Comparison of ENCODE assay signal across 8 cellular contexts in genomic region chr11:66317322-66317765, GRCh38. TPM values are rescaled to one million over a fixed set of nuclear protein-coding genes. Genes with fewer than 3 reads are reported as not detected.
A peak's percentile ranks its signal among the peaks of the same experiment; 100 is the strongest.
DNase-seq lines count a peak whose midpoint lies in the region; ATAC-seq, FAIRE-seq and TF ChIP-seq lines count a peak whose summit lies in the region.

No MANE protein-coding gene starts in this region.

- H3K4me3 ChIP-seq in GM12878 (no peak overlapping the region), uterus (peak overlapping the region; percentile 25 to 48)

- TF ChIP-seq CTCF in GM12878 (IDR thresholded peaks at IDR 0.05 in 2 of 3, conservative IDR thresholded peaks at IDR 0.05 in 1 of 3; ENCODE audit: control insufficient read depth in 2 of 3, extremely low read depth in 1 of 3, insufficient read depth in 1 of 3, low read depth in 3 of 3, low read length in 3 of 3) (no peak), uterus (IDR thresholded peaks at IDR 0.05) (no peak)

- H3K9me3 Mint-ChIP-seq in memory B cell = no peaks in the 10 kb centered on the region

- peak overlapping the region; percentile 34; the same call in 1 of the 2 replicates for H3K9ac ChIP-seq in GM12878 (ENCODE audit: control insufficient read depth, insufficient read depth, low read length)

- peaks cover 24% of the 10 kb centered on the region for H3K4me1 Mint-ChIP-seq in memory B cell

- CTCF ChIA-PET in GM12878 (lab: Yijun Ruan, JAX) = interaction anchor here (1.0 to 1.9 kb wide), 3 partner anchors 9 to 68 kb away, joined by 3 to 7 read pairs (median 6); partner anchors contain the start of gene YIF1A

- RAD21 ChIA-PET in GM12878 (lab: Charles Lee; ENCODE audit: unreplicated experiment) = interaction anchor here (0.6 to 0.8 kb wide), 2 partner anchors 69 to 244 kb away, joined by 3 to 5 read pairs; no protein-coding TSS in a partner anchor

- 6% methylated on average over 13 of the region's 14 CpGs for WGBS in GM12878 (ENCODE audit: insufficient coverage, insufficient replicate concordance, low lambda C conversion rate, missing lambda C conversion rate)

- H2AFZ ChIP-seq in GM12878 (ENCODE audit: control insufficient read depth, low read depth, low read length) = peak overlapping the region; percentile 73

- peak; percentile 83 for FAIRE-seq in GM12878 (lab: Jason Lieb, UNC)

- TF ChIP-seq POLR2A in GM12878 (IDR thresholded peaks at IDR 0.05; ENCODE audit: low read depth, low read length) (peak; percentile 42), uterus (IDR thresholded peaks at IDR 0.05) (no peak)

- H3K36me3 ChIP-seq in GM12878 (ENCODE audit: control insufficient read depth in 2 of 2, insufficient read depth in 2 of 2, low read length in 1 of 2) (no peaks in the 10 kb centered on the region), uterus (no peaks in the 10 kb centered on the region)

- H3K27me3 ChIP-seq in GM12878 (replicated peaks in 1 of 2; ENCODE audit: control insufficient read depth in 2 of 2, insufficient read depth in 2 of 2, low read length in 1 of 2) = no peaks in the 10 kb centered on the region; a peak in 1 of 4 replicates
- no peaks in the 10 kb centered on the region for H3K27me3 ChIP-seq in uterus

- H3K27ac Mint-ChIP-seq in memory B cell = peak overlapping the region; percentile 92

- intact Hi-C loops in GM12878 (cut with micrococcal nuclease; ENCODE audit: unreplicated experiment) (no loop called here), uterus (cut with DNase I; ENCODE audit: low total_unique reads) (no loop called here)

- ATAC-seq in GM12878 (peak; percentile 33), memory B cell (ENCODE audit: low read depth) (peak; percentile 6), left lobe of liver (no peak), HG03025 (IDR thresholded peaks at IDR 0.05; ENCODE audit: low FRiP score, unreplicated experiment) (no peak), GM21786 (IDR thresholded peaks at IDR 0.05; ENCODE audit: unreplicated experiment) (no peak)

- H3K79me2 ChIP-seq in GM12878 (ENCODE audit: control insufficient read depth, insufficient read depth, low read length) = no peaks in the 10 kb centered on the region

- peak overlapping the region; percentile 82 for H3K27ac ChIP-seq in GM12878 (ENCODE audit: control insufficient read depth, insufficient read depth)
- H3K27ac ChIP-seq in uterus = peak overlapping the region; percentile 82 to 93

- H3K4me2 ChIP-seq in GM12878 (ENCODE audit: control insufficient read depth, insufficient read depth) = peak overlapping the region; percentile 70

- no peaks in the 10 kb centered on the region for H3K36me3 Mint-ChIP-seq in memory B cell

- no peaks in the 10 kb centered on the region; the same call in 2 of the 3 replicates for H3K9me3 ChIP-seq in GM12878 (replicated peaks; ENCODE audit: control insufficient read depth, insufficient read depth, low read length)
- H3K9me3 ChIP-seq in uterus = no peaks in the 10 kb centered on the region

- peak; percentile 32 for DNase-seq in stimulated activated CD4-positive, alpha-beta T cell treated with anti-CD3 and anti-CD28 coated beads, Interleukin-1b, Interleukin-23, amount 100 ng/mL, for 48 hours
- no peak for DNase-seq in stimulated activated CD4-positive, alpha-beta T cell treated with anti-CD3 and anti-CD28 coated beads, Interleukin-4, amount 100 ng/mL, for 24 hours
- DNase-seq in GM12878 (ENCODE audit: low read depth, low spot score) (no peak), memory B cell (ENCODE audit: low spot score in 2 of 2) (peak; percentile 31 to 44), uterus (peak; percentile 59 to 65), left lobe of liver (ENCODE audit: low spot score) (no peak)

- no peaks in the 10 kb centered on the region for H4K20me1 ChIP-seq in GM12878 (ENCODE audit: control insufficient read depth, insufficient read depth)

- POLR2A ChIA-PET in GM12878 (lab: Charles Lee) = interaction anchor here (0.9 to 1.6 kb wide), 2 partner anchors 28 to 49 kb away, joined by 3 read pairs; partner anchors contain the start of genes RAB1B and YIF1A

- no peaks in the 10 kb centered on the region for H3K27me3 Mint-ChIP-seq in memory B cell

- no peak for TF ChIP-seq RAD21 in GM12878 (IDR thresholded peaks at IDR 0.05; ENCODE audit: insufficient read depth, low read depth, low read length)

- TF ChIP-seq EP300 in GM12878 (IDR thresholded peaks at IDR 0.05; ENCODE audit: borderline replicate concordance in 1 of 2, control insufficient read depth in 1 of 2, low read depth in 2 of 2, low read length in 2 of 2) = no peak

- H3K4me1 ChIP-seq in GM12878 (ENCODE audit: control insufficient read depth, insufficient read depth, low read length) = peaks cover 18% of the 10 kb centered on the region
- H3K4me1 ChIP-seq in uterus = peaks cover 0 to 16% of the 10 kb centered on the region in 2 donors

- in situ Hi-C loops in GM12878 (cut with MboI) = no loop called here

- no TSS peak for BruUV-seq in GM12878 (replicated peaks; lab: Mats Ljungman, UMichigan)

- SMC1A ChIA-PET in GM12878 (lab: Charles Lee; ENCODE audit: uncharacterized antibody, unreplicated experiment) = interaction anchor here (1.2 kb wide), 3 partner anchors 11 to 32 kb away, joined by 3 to 4 read pairs (median 3); no protein-coding TSS in a partner anchor

- H3K4me3 Mint-ChIP-seq in memory B cell = peak overlapping the region; percentile 72

RNA-seq across cellular contexts. Expression of gene CD248, which starts 0.5 kb away (rescaled TPM):
- not detected in 2 replicates for total RNA-seq in GM12878 (2013; cell fraction: nucleolus; rRNA removed)
- total RNA-seq in GM12878 (2014; rRNA removed) = not detected in 2 replicates
- not detected in 2 replicates for total RNA-seq in GM12878 (2014; rRNA removed; fragmentation: Illumina TruSeq; extraction: Trizol)
- total RNA-seq in GM12878 (2021) = 0.13 and 0.21 TPM in 2 replicates
- not detected for polyA plus RNA-seq in GM12878 (2011; ENCODE audit: low read depth)
- not detected in 2 replicates for polyA plus RNA-seq in GM12878 (2011; rRNA removed)
- polyA plus RNA-seq in GM12878 (2011; cell fraction: cytosol; rRNA removed) = not detected in 2 replicates
- not detected in 2 replicates for polyA plus RNA-seq in GM12878 (2011; cell fraction: nucleus; rRNA removed)
- polyA plus RNA-seq in GM12878 (2012) = not detected in 2 replicates
- polyA plus RNA-seq in GM12878 (2014; fragmentation: Illumina TruSeq; extraction: Trizol) = not detected in 2 replicates
- polyA plus RNA-seq in GM12878 (2014; fragmentation: Nextera tagmentation; extraction: Ambion mirVana) = not detected
- not detected in 2 replicates for polyA plus RNA-seq in GM12878 (2014; rRNA removed)
- polyA plus RNA-seq in GM12878 (2016; fragmentation: Nextera tagmentation; extraction: Ambion mirVana) = under 1 TPM; 0.10 to 0.20 TPM
- polyA minus RNA-seq in GM12878 (2011; rRNA and poly(A)+ RNA removed) = not detected in 2 replicates
- not detected in 2 replicates for polyA minus RNA-seq in GM12878 (2011; cell fraction: cytosol; rRNA and poly(A)+ RNA removed)
- not detected in 2 replicates for polyA minus RNA-seq in GM12878 (2011; cell fraction: nucleus; rRNA and poly(A)+ RNA removed)
- 10 to 100 TPM; 14.1 to 91.2 (median 46.2) TPM for total RNA-seq in uterus
- 0.91 TPM for total RNA-seq in left lobe of liver

RNA-seq across cellular contexts. Expression of gene RIN1, which starts 18.9 kb away (rescaled TPM):
- 1.3 and 1.4 TPM in 2 replicates for total RNA-seq in GM12878 (2013; cell fraction: nucleolus; rRNA removed)
- 0.11 and 0.49 TPM in 2 replicates for total RNA-seq in GM12878 (2014; rRNA removed)
- 0.09 and 0.13 TPM in 2 replicates for total RNA-seq in GM12878 (2014; rRNA removed; fragmentation: Illumina TruSeq; extraction: Trizol)
- 0.48 and 0.69 TPM in 2 replicates for total RNA-seq in GM12878 (2021)
- polyA plus RNA-seq in GM12878 (2011; ENCODE audit: low read depth) = not detected
- polyA plus RNA-seq in GM12878 (2011; rRNA removed) = 0.04 and 0.22 TPM in 2 replicates
- polyA plus RNA-seq in GM12878 (2011; cell fraction: cytosol; rRNA removed) = 0.15 and 0.43 TPM in 2 replicates
- 3.7 and 4.8 TPM in 2 replicates for polyA plus RNA-seq in GM12878 (2011; cell fraction: nucleus; rRNA removed)
- polyA plus RNA-seq in GM12878 (2012) = 0.24 and 0.28 TPM in 2 replicates
- 0.41 TPM in 1 of 2 replicates, not detected in the other for polyA plus RNA-seq in GM12878 (2014; fragmentation: Illumina TruSeq; extraction: Trizol)
- polyA plus RNA-seq in GM12878 (2014; fragmentation: Nextera tagmentation; extraction: Ambion mirVana) = under 1 TPM in 1 of 2 experiments, not detected in 1; 0.04 TPM
- polyA plus RNA-seq in GM12878 (2014; rRNA removed) = 0.47 and 0.54 TPM in 2 replicates
- under 1 TPM; 0.15 to 0.43 TPM for polyA plus RNA-seq in GM12878 (2016; fragmentation: Nextera tagmentation; extraction: Ambion mirVana)
- polyA minus RNA-seq in GM12878 (2011; rRNA and poly(A)+ RNA removed) = 0.37 TPM in 1 of 2 replicates, not detected in the other
- 0.40 TPM in 1 of 2 replicates, not detected in the other for polyA minus RNA-seq in GM12878 (2011; cell fraction: cytosol; rRNA and poly(A)+ RNA removed)
- polyA minus RNA-seq in GM12878 (2011; cell fraction: nucleus; rRNA and poly(A)+ RNA removed) = 0.85 and 2.6 TPM in 2 replicates
- 10 to 100 TPM in 2 of 4 donors, 1 to 10 TPM in 2; 1.8 to 26.6 (median 8.6) TPM for total RNA-seq in uterus
- total RNA-seq in left lobe of liver = 0.93 TPM

RNA-seq across cellular contexts. Expression of gene TMEM151A, which starts 25.6 kb away (rescaled TPM):
- total RNA-seq in GM12878 (2013; cell fraction: nucleolus; rRNA removed) = not detected in 2 replicates
- not detected in 2 replicates for total RNA-seq in GM12878 (2014; rRNA removed)
- total RNA-seq in GM12878 (2014; rRNA removed; fragmentation: Illumina TruSeq; extraction: Trizol) = not detected in 2 replicates
- total RNA-seq in GM12878 (2021) = 0.11 TPM in 1 of 2 replicates, not detected in the other
- not detected for polyA plus RNA-seq in GM12878 (2011; ENCODE audit: low read depth)
- polyA plus RNA-seq in GM12878 (2011; rRNA removed) = not detected in 2 replicates
- polyA plus RNA-seq in GM12878 (2011; cell fraction: cytosol; rRNA removed) = 0.03 TPM in 1 of 2 replicates, not detected in the other
- polyA plus RNA-seq in GM12878 (2011; cell fraction: nucleus; rRNA removed) = not detected in 2 replicates
- 0.07 TPM in 1 of 2 replicates, not detected in the other for polyA plus RNA-seq in GM12878 (2012)
- not detected in 2 replicates for polyA plus RNA-seq in GM12878 (2014; fragmentation: Illumina TruSeq; extraction: Trizol)
- not detected for polyA plus RNA-seq in GM12878 (2014; fragmentation: Nextera tagmentation; extraction: Ambion mirVana)
- polyA plus RNA-seq in GM12878 (2014; rRNA removed) = 0.04 TPM in 1 of 2 replicates, not detected in the other
- polyA plus RNA-seq in GM12878 (2016; fragmentation: Nextera tagmentation; extraction: Ambion mirVana) = not detected
- not detected in 2 replicates for polyA minus RNA-seq in GM12878 (2011; rRNA and poly(A)+ RNA removed)
- not detected in 2 replicates for polyA minus RNA-seq in GM12878 (2011; cell fraction: cytosol; rRNA and poly(A)+ RNA removed)
- polyA minus RNA-seq in GM12878 (2011; cell fraction: nucleus; rRNA and poly(A)+ RNA removed) = not detected in 2 replicates
- total RNA-seq in uterus = under 1 TPM in 1 of 4 donors, not detected in 3; 0.27 TPM
- total RNA-seq in left lobe of liver = 0.10 TPM

RNA-seq across cellular contexts. Expression of gene BRMS1, which starts 27.6 kb away (rescaled TPM):
- total RNA-seq in GM12878 (2013; cell fraction: nucleolus; rRNA removed) = 11.8 and 18.2 TPM in 2 replicates
- total RNA-seq in GM12878 (2014; rRNA removed) (63.5 and 64.0 TPM in 2 replicates), GM12878 (2014; rRNA removed; fragmentation: Illumina TruSeq; extraction: Trizol) (38.7 and 42.4 TPM in 2 replicates), GM12878 (2021) (49.6 and 54.7 TPM in 2 replicates), uterus (10 to 100 TPM; 15.0 to 77.4 (median 21.9) TPM), left lobe of liver (11.2 TPM)
- polyA plus RNA-seq in GM12878 (2011; ENCODE audit: low read depth) = 15.4 TPM
- polyA plus RNA-seq in GM12878 (2011; rRNA removed) (28.9 and 33.7 TPM in 2 replicates), GM12878 (2014; fragmentation: Illumina TruSeq; extraction: Trizol) (11.6 and 29.1 TPM in 2 replicates), GM12878 (2014; fragmentation: Nextera tagmentation; extraction: Ambion mirVana) (1 to 10 TPM; 2.1 to 8.6 TPM), GM12878 (2014; rRNA removed) (58.6 and 59.9 TPM in 2 replicates), GM12878 (2016; fragmentation: Nextera tagmentation; extraction: Ambion mirVana) (10 to 100 TPM; 82.5 to 85.3 TPM)
- polyA plus RNA-seq in GM12878 (2011; cell fraction: cytosol; rRNA removed) = 40.1 and 54.9 TPM in 2 replicates
- polyA plus RNA-seq in GM12878 (2011; cell fraction: nucleus; rRNA removed) = 36.8 and 47.4 TPM in 2 replicates
- 25.6 and 30.1 TPM in 2 replicates for polyA plus RNA-seq in GM12878 (2012)
- polyA minus RNA-seq in GM12878 (2011; rRNA and poly(A)+ RNA removed) = 7.2 and 16.5 TPM in 2 replicates
- 9.7 and 9.9 TPM in 2 replicates for polyA minus RNA-seq in GM12878 (2011; cell fraction: cytosol; rRNA and poly(A)+ RNA removed)
- 6.6 and 12.2 TPM in 2 replicates for polyA minus RNA-seq in GM12878 (2011; cell fraction: nucleus; rRNA and poly(A)+ RNA removed)

RNA-seq across cellular contexts. Expression of gene YIF1A, which starts 28.4 kb away (rescaled TPM):
- total RNA-seq in GM12878 (2013; cell fraction: nucleolus; rRNA removed) = 40.4 and 41.0 TPM in 2 replicates
- total RNA-seq in GM12878 (2014; rRNA removed) (97.7 and 123 TPM in 2 replicates), GM12878 (2014; rRNA removed; fragmentation: Illumina TruSeq; extraction: Trizol) (30.4 and 37.3 TPM in 2 replicates), GM12878 (2021) (84.0 and 91.0 TPM in 2 replicates), uterus (100 to 1,000 TPM in 1 of 4 donors, 10 to 100 TPM in 3; 38.9 to 101 (median 79.1) TPM), left lobe of liver (120 TPM)
- 66.9 TPM for polyA plus RNA-seq in GM12878 (2011; ENCODE audit: low read depth)
- polyA plus RNA-seq in GM12878 (2011; rRNA removed) (17.2 and 40.2 TPM in 2 replicates), GM12878 (2014; fragmentation: Illumina TruSeq; extraction: Trizol) (40.0 and 52.5 TPM in 2 replicates), GM12878 (2014; fragmentation: Nextera tagmentation; extraction: Ambion mirVana) (10 to 100 TPM in 1 of 2 experiments, 1 to 10 TPM in 1; 6.6 to 17.5 TPM), GM12878 (2014; rRNA removed) (93.2 and 96.0 TPM in 2 replicates), GM12878 (2016; fragmentation: Nextera tagmentation; extraction: Ambion mirVana) (100 to 1,000 TPM; 111 to 128 TPM)
- polyA plus RNA-seq in GM12878 (2011; cell fraction: cytosol; rRNA removed) = 108 and 130 TPM in 2 replicates
- 81.0 and 87.6 TPM in 2 replicates for polyA plus RNA-seq in GM12878 (2011; cell fraction: nucleus; rRNA removed)
- polyA plus RNA-seq in GM12878 (2012) = 63.6 and 76.4 TPM in 2 replicates
- 65.0 and 103 TPM in 2 replicates for polyA minus RNA-seq in GM12878 (2011; rRNA and poly(A)+ RNA removed)
- polyA minus RNA-seq in GM12878 (2011; cell fraction: cytosol; rRNA and poly(A)+ RNA removed) = 46.4 and 50.5 TPM in 2 replicates
- polyA minus RNA-seq in GM12878 (2011; cell fraction: nucleus; rRNA and poly(A)+ RNA removed) = 21.9 and 37.2 TPM in 2 replicates

Comparison
In these comparisons a context has a peak if more than half of its experiments do, and no peak if none do; other contexts are left out.
1. DNase-seq: peak in stimulated activated CD4-positive, alpha-beta T cell treated with anti-CD3 and anti-CD28 coated beads, Interleukin-1b, Interleukin-23, amount 100 ng/mL, for 48 hours (single experiment), memory B cell (2 of 2) and uterus (2 of 2); none in stimulated activated CD4-positive, alpha-beta T cell treated with anti-CD3 and anti-CD28 coated beads, Interleukin-4, amount 100 ng/mL, for 24 hours (single experiment), GM12878 (single experiment) and left lobe of liver (single experiment).
2. ATAC-seq: peak in GM12878 (single experiment) and memory B cell (single experiment); none in left lobe of liver (single experiment), HG03025 (single experiment) and GM21786 (single experiment).